In genomic region chr5:39426136-39426535, GRCh38 we compare ENCODE assay signal across 13 cellular contexts. TPM values are rescaled to one million over a fixed set of nuclear protein-coding genes. Genes with fewer than 3 reads are reported as not detected.
DNase-seq lines count a peak whose midpoint lies in the region; ATAC-seq and TF ChIP-seq lines count a peak whose summit lies in the region.
"Had no signal": no experiment of that assay in that cellular context is flagged by ENCODE, and none has a peak within 500 bp of the region (broad histone marks: within the 10 kb centered on the region; RNA-seq: fewer than 3 reads in every experiment).

No MANE protein-coding gene starts in this region.

- intact Hi-C loops in body of pancreas (cut with DNase I) (no loop called here), spleen (cut with DNase I; ENCODE audit: low total_unique reads) (no loop called here)

- TF ChIP-seq POLR2A in body of pancreas (IDR thresholded peaks at IDR 0.05): no peak
- TF ChIP-seq POLR2A in spleen (IDR thresholded peaks at IDR 0.05): no peak

- H3K27ac ChIP-seq in body of pancreas (peak overlapping the region; percentile 15 to 82 (median 31)), lung (ENCODE audit: low read depth in 1 of 2, low read length in 1 of 2) (peak overlapping the region; percentile 4 to 56), spleen (peak overlapping the region in 6 of 8 donors; percentile 22 to 88 (median 82))

- H3K27me3 ChIP-seq in Loucy (ENCODE audit: insufficient read depth, low read length, poor library complexity, severe bottlenecking) (peaks cover 16% of the 10 kb centered on the region), body of pancreas (peaks cover 0 to 7% of the 10 kb centered on the region in 2 donors), lung (ENCODE audit: control insufficient read depth, insufficient read depth) (no peaks in the 10 kb centered on the region), spleen (replicated peaks in 1 of 7) (peaks cover 0 to 42% (median 5%) of the 10 kb centered on the region in 7 donors)

- WGBS in body of pancreas, 2 donors: 31 to 33% methylated on average over 5 of the region's 5 CpGs
- WGBS in lung, 2 donors: 59 to 73% methylated on average over 5 of the region's 5 CpGs
- 56 to 74% (median 66%) methylated on average over 5 of the region's 5 CpGs for WGBS in spleen, 5 donors

- H3K4me2 ChIP-seq in Loucy (ENCODE audit: low read depth, low read length, poor library complexity, severe bottlenecking): no peak overlapping the region

- no peak overlapping the region for H3K9ac ChIP-seq in Loucy (ENCODE audit: low read depth, low read length, poor library complexity, severe bottlenecking)

- TF ChIP-seq CTCF in Loucy (conservative IDR thresholded peaks at IDR 0.05; ENCODE audit: low read length) (no peak), body of pancreas (IDR thresholded peaks at IDR 0.05) (no peak), lung (IDR thresholded peaks at IDR 0.05; ENCODE audit: control extremely low read depth, extremely low read depth) (no peak), spleen (IDR thresholded peaks at IDR 0.05 in 8 of 11, conservative IDR thresholded peaks at IDR 0.05 in 3 of 11) (no peak)

- no peak for ATAC-seq in body of pancreas
- no peak for ATAC-seq in lung (ENCODE audit: insufficient read depth, low FRiP score)

- H3K4me1 ChIP-seq in Loucy (ENCODE audit: insufficient read depth, low read length, poor library complexity, severe bottlenecking) (peaks cover 9% of the 10 kb centered on the region), body of pancreas (peaks cover 19% of the 10 kb centered on the region), lung (ENCODE audit: control insufficient read depth in 2 of 2, insufficient read depth in 2 of 2, low read length in 2 of 2) (peaks cover 0 to 4% of the 10 kb centered on the region in 2 donors), spleen (peaks cover 0 to 63% (median 32%) of the 10 kb centered on the region in 6 donors)

- H3K9me3 ChIP-seq in Loucy (ENCODE audit: insufficient read depth, low read depth, low read length): no peaks in the 10 kb centered on the region
- no peaks in the 10 kb centered on the region for H3K9me3 ChIP-seq in body of pancreas
- H3K9me3 ChIP-seq in lung (ENCODE audit: control insufficient read depth in 2 of 2, insufficient read depth in 1 of 2, low read length in 1 of 2): no peaks in the 10 kb centered on the region
- H3K9me3 ChIP-seq in spleen: no peaks in the 10 kb centered on the region

- H3K4me3 ChIP-seq in Loucy (ENCODE audit: low read length, poor library complexity, severe bottlenecking) (no peak overlapping the region), body of pancreas (no peak overlapping the region), lung (no peak overlapping the region), spleen (no peak overlapping the region)

- H3K9me2 ChIP-seq in Loucy (replicated peaks; ENCODE audit: low read depth, low read length): no peaks in the 10 kb centered on the region

- no peaks in the 10 kb centered on the region for H3F3A ChIP-seq in Loucy (ENCODE audit: low read depth)

- H3K36me3 ChIP-seq in Loucy (ENCODE audit: insufficient read depth, low read length) (no peaks in the 10 kb centered on the region), body of pancreas (replicated peaks in 1 of 2; ENCODE audit: insufficient read depth in 1 of 2, low read depth in 2 of 2) (no peaks in the 10 kb centered on the region), lung (ENCODE audit: control insufficient read depth in 2 of 2, insufficient read depth in 2 of 2, low read length in 2 of 2) (peaks cover 0 to 2% of the 10 kb centered on the region in 2 donors), spleen (no peaks in the 10 kb centered on the region)

- 0 out of 2 replicates have a peak overlapping the region, but pooled peaks have one; percentile 16 for H2AFZ ChIP-seq in Loucy (ENCODE audit: low read length)

- DNase-seq in body of pancreas (no peak), lung (ENCODE audit: low spot score) (no peak), spleen (no peak), NCI-H1092 (lab: John Stamatoyannopoulos, UW) (no peak), NCI-H2196 treated with DMSO at 0.1 percent for 48 hours (lab: John Stamatoyannopoulos, UW; ENCODE audit: unreplicated experiment) (no peak)
- DNase-seq in stimulated activated CD4-positive, alpha-beta T cell treated with anti-CD3 and anti-CD28 coated beads, Interleukin-2, amount 100 ng/mL, for 24 hours: no peak
- DNase-seq in stimulated activated CD4-positive, alpha-beta T cell treated with anti-CD3 and anti-CD28 coated beads, Interleukin-4, amount 100 ng/mL, for 24 hours: no peak
- DNase-seq: Calu3; KG1; stimulated activated CD4-positive, alpha-beta T cell treated with anti-CD3 and anti-CD28 coated beads, Interleukin-1b, Interleukin-23, amount 100 ng/mL, for 48 hours; stimulated activated naive CD4-positive, alpha-beta T cell treated with Interleukin-2 at 50 U/mL for 16 hours; T1000 had no signal

- H3K79me2 ChIP-seq in Loucy (ENCODE audit: insufficient read depth, low read length): no peaks in the 10 kb centered on the region

- no peaks in the 10 kb centered on the region for H4K20me1 ChIP-seq in Loucy (ENCODE audit: insufficient read depth, low read length, poor library complexity, severe bottlenecking)

RNA-seq across cellular contexts. Expression of gene DAB2, which starts 1.4 kb away (rescaled TPM):
- 10 to 100 TPM; 33.9 to 39.4 TPM for total RNA-seq in body of pancreas
- total RNA-seq in lung: 100 to 1,000 TPM; 100 to 112 TPM
- polyA plus RNA-seq in lung: 10 to 100 TPM; 29.6 to 39.2 TPM
- total RNA-seq in spleen: 100 to 1,000 TPM in 6 of 7 donors, 10 to 100 TPM in 1; 62.9 to 206 (median 135) TPM
- polyA plus RNA-seq in spleen: 10 to 100 TPM; 19.4 to 44.7 (median 21.6) TPM

Comparison
In these comparisons a context has a peak if more than half of its experiments do, and no peak if none do; other contexts are left out.
1. H3K27ac ChIP-seq: peak in every context shown above with its lines; median percentile 82 in spleen; 31 in body of pancreas; 30 in lung.